Comparison of ENCODE assay signal across 10 cellular contexts in genomic region chr22:40463727-40464126, GRCh38.
A peak's percentile ranks its signal among the peaks of the same experiment; 100 is the strongest.
DNase-seq lines count a peak whose midpoint lies in the region; ATAC-seq and TF ChIP-seq lines count a peak whose summit lies in the region.
"Had no signal": no experiment of that assay in that cellular context is flagged by ENCODE, and none has a peak within 500 bp of the region (broad histone marks: within the 10 kb centered on the region; RNA-seq: fewer than 3 reads in every experiment).

No MANE protein-coding gene starts in this region.

- intact Hi-C loops in CD8-positive, alpha-beta T cell (cut with DNase I, micrococcal nuclease), result loop anchor here in 1 of 2 experiments (1.0 kb wide), 2 partner anchors 12 to 26 kb away; no protein-coding TSS in a partner anchor
- intact Hi-C loops in mucosa of descending colon (cut with DNase I, micrococcal nuclease) (no loop called here), posterior vena cava (cut with DNase I) (loop anchor here in 1 of 2 donors (1.0 kb wide), 1 partner anchor 26 kb away; no protein-coding TSS in a partner anchor)

- H3K4me3 ChIP-seq in CD8-positive, alpha-beta T cell (ENCODE audit: low read depth, low read length), result peak overlapping the region; percentile 73
- H3K4me3 ChIP-seq in HL-60 (replicated peaks; ENCODE audit: insufficient read depth, low read length) (peak overlapping the region; percentile 77), mucosa of descending colon (no peak overlapping the region)

- no peaks in the 10 kb centered on the region for H3K36me3 ChIP-seq in CD8-positive, alpha-beta T cell (ENCODE audit: insufficient read depth, low read length)
- no peaks in the 10 kb centered on the region for H3K36me3 ChIP-seq in mucosa of descending colon (ENCODE audit: low read depth)

- peak overlapping the region; percentile 98 for H3K27ac Mint-ChIP-seq in CD8-positive, alpha-beta T cell

- H3K27me3 Mint-ChIP-seq in CD8-positive, alpha-beta T cell (ENCODE audit: low read depth), result no peaks in the 10 kb centered on the region

- no peaks in the 10 kb centered on the region for H3K9me3 ChIP-seq in CD8-positive, alpha-beta T cell (ENCODE audit: low read length)
- no peaks in the 10 kb centered on the region for H3K9me3 ChIP-seq in mucosa of descending colon

- CTCF ChIA-PET in CD8-positive, alpha-beta T cell (lab: Charles Lee), result interaction anchor here (0.7 to 9.3 kb wide), 8 partner anchors 10 to 183 kb away, joined by 3 to 46 read pairs (median 4); no protein-coding TSS in a partner anchor

- ATAC-seq in CD8-positive, alpha-beta T cell, result peak; percentile 76
- ATAC-seq in mucosa of descending colon, result peak; percentile 60
- ATAC-seq: HepG2 had no signal

- peak in 4 of 7 experiments; percentile 16 to 42 (median 36) for DNase-seq in CD8-positive, alpha-beta T cell
- DNase-seq in HL-60 (ENCODE audit: low read depth in 1 of 2, low spot score in 1 of 2), result no peak
- DNase-seq in activated T-cell treated with anti-CD3 and anti-CD28 coated beads for 4 hours, result peak; percentile 24
- DNase-seq in mucosa of descending colon, result no peak
- no peak for DNase-seq in HK-2 (ENCODE audit: unreplicated experiment)
- DNase-seq in posterior vena cava (ENCODE audit: low spot score), result no peak
- no peak for DNase-seq in NCI-H2081 treated with DMSO at 0.1 percent for 48 hours (lab: John Stamatoyannopoulos, UW)
- no peak for DNase-seq in DMS 273 (lab: John Stamatoyannopoulos, UW; ENCODE audit: unreplicated experiment)
- DNase-seq: kidney glomerular epithelial cell had no signal

- H3K27ac ChIP-seq in CD8-positive, alpha-beta T cell (ENCODE audit: low read depth, low read length), result peak overlapping the region; percentile 71
- peak overlapping the region; percentile 91 for H3K27ac ChIP-seq in HL-60 (replicated peaks)

- TF ChIP-seq CTCF in CD8-positive, alpha-beta T cell (IDR thresholded peaks at IDR 0.05), result no peak
- TF ChIP-seq CTCF in HL-60 (IDR thresholded peaks at IDR 0.05; ENCODE audit: insufficient read depth, low read length) (no peak), mucosa of descending colon (IDR thresholded peaks at IDR 0.05) (no peak)

- no peaks in the 10 kb centered on the region for H3K27me3 ChIP-seq in CD8-positive, alpha-beta T cell (ENCODE audit: insufficient read depth, low read length)
- no peaks in the 10 kb centered on the region for H3K27me3 ChIP-seq in HL-60 (ENCODE audit: insufficient read depth, poor library complexity, severe bottlenecking)

- peaks cover 35% of the 10 kb centered on the region for H3K36me3 Mint-ChIP-seq in CD8-positive, alpha-beta T cell

- POLR2A ChIA-PET in CD8-positive, alpha-beta T cell (lab: Charles Lee), result interaction anchor here (0.6 to 1.9 kb wide), 8 partner anchors 10 to 1157 kb away, joined by 3 to 8 read pairs (median 4); partner anchors contain the start of genes DESI1 and XRCC6

- H3K4me1 Mint-ChIP-seq in CD8-positive, alpha-beta T cell (ENCODE audit: low read depth), result peaks cover 61% of the 10 kb centered on the region

- no peaks in the 10 kb centered on the region for H3K9me3 Mint-ChIP-seq in CD8-positive, alpha-beta T cell

- H3K4me1 ChIP-seq in CD8-positive, alpha-beta T cell (ENCODE audit: insufficient read depth, low read length), result peaks cover 45% of the 10 kb centered on the region
- no peaks in the 10 kb centered on the region for H3K4me1 ChIP-seq in mucosa of descending colon (ENCODE audit: low read depth)

- H3K4me3 Mint-ChIP-seq in CD8-positive, alpha-beta T cell, result peak overlapping the region; percentile 98

Comparison
In these comparisons a context has a peak if more than half of its experiments do, and no peak if none do; other contexts are left out.
1. DNase-seq: peak in CD8-positive, alpha-beta T cell (4 of 7) and activated T-cell treated with anti-CD3 and anti-CD28 coated beads for 4 hours (single experiment); none in HL-60 (0 of 2), mucosa of descending colon (0 of 3), HK-2 (single experiment), posterior vena cava (single experiment), NCI-H2081 treated with DMSO at 0.1 percent for 48 hours (single experiment) and DMS 273 (single experiment).